ENCODE assay signal across 33 cellular contexts in the genomic region with DNA sequence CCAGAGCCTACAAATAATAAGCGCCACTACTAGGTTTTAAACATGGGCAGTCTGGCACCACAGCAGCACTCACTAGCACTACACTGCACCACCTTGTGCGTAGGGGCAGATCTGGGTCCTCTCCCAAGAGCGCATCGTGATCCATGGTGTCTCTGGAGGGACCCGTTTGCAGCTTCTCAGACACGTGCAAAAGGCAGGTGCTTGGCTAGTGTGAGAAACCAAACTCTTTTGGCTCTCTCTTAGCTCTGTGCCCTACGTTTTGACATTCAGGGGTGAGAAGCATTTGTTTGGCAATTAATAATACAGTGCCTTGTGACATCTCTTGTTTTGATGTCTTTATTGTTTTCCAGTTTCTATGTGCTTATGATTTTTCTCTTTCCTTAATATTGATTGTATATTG.
"Had no signal": no experiment of that assay in that cellular context is flagged by ENCODE, and none has a peak within 500 bp of the region (broad histone marks: within the 10 kb centered on the region; RNA-seq: fewer than 3 reads in every experiment).

No MANE protein-coding gene starts in this region.

- H3K9me3 ChIP-seq: MG63 had no signal

- H3K36me3 ChIP-seq: MG63 had no signal

- H3K27ac ChIP-seq: KMS-11 had no signal

- H3K4me3 ChIP-seq: MG63 had no signal

- DNase-seq: Karpas-422, Kasumi-1, KG1, MG63, MM.1S, MV-4-11, NCI-H1048, NCI-H1092, NCI-H1092 treated with DMSO at 0.1 percent for 48 hours, NCI-H1105, NCI-H1105 treated with DMSO at 0.1 percent for 48 hours, NCI-H1417, NCI-H1417 treated with DMSO at 0.1 percent for 48 hours, NCI-H1436, NCI-H1436 treated with DMSO at 0.1 percent for 48 hours, NCI-H146, NCI-H1694, NCI-H1694 treated with DMSO at 0.1 percent for 48 hours, NCI-H187, NCI-H187 treated with DMSO at 0.1 percent for 48 hours, NCI-H1930, NCI-H2029, NCI-H2029 treated with DMSO at 0.1 percent for 48 hours, NCI-H2081, NCI-H2081 treated with DMSO at 0.1 percent for 48 hours, NCI-H2107, NCI-H2171, NCI-H2227 treated with DMSO at 0.1 percent for 48 hours, NCI-H226, NCI-H345, NCI-H446, NCI-H446 treated with DMSO at 0.1 percent for 48 hours had no signal
